Comparison of ENCODE assay signal across 21 cellular contexts in the genomic region with DNA sequence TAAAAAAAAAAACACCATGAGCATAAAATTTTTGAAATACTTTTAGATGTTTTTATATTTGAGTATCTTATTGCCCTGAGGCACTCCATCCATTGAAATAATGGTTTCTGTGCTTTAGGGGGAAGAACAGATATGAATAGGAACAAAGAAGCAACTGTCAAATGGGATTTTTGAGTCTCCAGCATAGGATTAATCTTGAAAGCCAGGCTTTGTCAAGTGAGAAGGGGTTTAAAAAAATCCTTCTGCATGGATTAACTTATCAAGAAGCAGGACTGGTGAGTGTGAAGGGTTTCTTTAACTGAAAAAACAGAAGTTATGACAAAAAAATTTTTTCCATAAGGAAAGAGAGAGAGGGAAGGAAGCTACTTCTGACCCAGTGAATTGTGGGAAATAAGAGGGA.
"Had no signal": no experiment of that assay in that cellular context is flagged by ENCODE, and none has a peak within 500 bp of the region (broad histone marks: within the 10 kb centered on the region; RNA-seq: fewer than 3 reads in every experiment).

No MANE protein-coding gene starts in this region.

- H3K4me1 Mint-ChIP-seq: naive B cell had no signal

- H3K4me3 Mint-ChIP-seq: dendritic cell treated with granulocyte-macrophage colony-stimulating factor and Interleukin-4, amounts not matched to agents 40 ng/mL and 50 ng/mL, for 4 days; effector memory CD8-positive, alpha-beta T cell; endodermal cell; mesothelial cell of epicardium; naive thymus-derived CD8-positive, alpha-beta T cell had no signal

- H3K27ac Mint-ChIP-seq: dendritic cell treated with granulocyte-macrophage colony-stimulating factor and Interleukin-4, amounts not matched to agents 40 ng/mL and 50 ng/mL, for 4 days; effector memory CD8-positive, alpha-beta T cell; endodermal cell; mesothelial cell of epicardium; naive thymus-derived CD8-positive, alpha-beta T cell had no signal

- ATAC-seq: effector memory CD8-positive, alpha-beta T cell; foreskin keratinocyte; gastrocnemius medialis; heart right ventricle; left cardiac atrium; left lung; left ventricle myocardium superior; lower lobe of right lung; mucosa of descending colon; naive thymus-derived CD8-positive, alpha-beta T cell had no signal

- H3K36me3 Mint-ChIP-seq: mesothelial cell of epicardium; naive B cell; naive thymus-derived CD8-positive, alpha-beta T cell had no signal

- H3K9me3 Mint-ChIP-seq: effector memory CD8-positive, alpha-beta T cell had no signal

- H3K9me3 ChIP-seq: esophagus muscularis mucosa, gastrocnemius medialis, left lung, lower lobe of right lung, mucosa of descending colon had no signal

- H3K4me3 ChIP-seq: esophagus muscularis mucosa, gastrocnemius medialis, heart right ventricle, left lung, lower lobe of right lung, mucosa of descending colon had no signal

- DNase-seq: cortex of kidney; effector CD8-positive, alpha-beta T cell; effector memory CD8-positive, alpha-beta T cell; endodermal cell; foreskin keratinocyte; gastrocnemius medialis; glutamatergic neuron; head of caudate nucleus; heart right ventricle; hippocampal formation; left cardiac atrium; left lung; left ventricle myocardium superior; lower lobe of right lung; mesenchymal stem cell; mucosa of descending colon; naive B cell; naive thymus-derived CD8-positive, alpha-beta T cell had no signal

- H3K4me1 ChIP-seq: esophagus muscularis mucosa, foreskin keratinocyte, gastrocnemius medialis, heart right ventricle, left lung, lower lobe of right lung had no signal

- H3K27ac ChIP-seq: esophagus muscularis mucosa, foreskin keratinocyte, gastrocnemius medialis, heart right ventricle, left lung, lower lobe of right lung had no signal

- H3K27me3 ChIP-seq: gastrocnemius medialis, left lung had no signal

- H3K27me3 Mint-ChIP-seq: dendritic cell treated with granulocyte-macrophage colony-stimulating factor and Interleukin-4, amounts not matched to agents 40 ng/mL and 50 ng/mL, for 4 days had no signal

- H3K36me3 ChIP-seq: esophagus muscularis mucosa, gastrocnemius medialis, heart right ventricle, left lung, lower lobe of right lung had no signal
